32 cellular contexts compared by ENCODE assay signal in the genomic region with DNA sequence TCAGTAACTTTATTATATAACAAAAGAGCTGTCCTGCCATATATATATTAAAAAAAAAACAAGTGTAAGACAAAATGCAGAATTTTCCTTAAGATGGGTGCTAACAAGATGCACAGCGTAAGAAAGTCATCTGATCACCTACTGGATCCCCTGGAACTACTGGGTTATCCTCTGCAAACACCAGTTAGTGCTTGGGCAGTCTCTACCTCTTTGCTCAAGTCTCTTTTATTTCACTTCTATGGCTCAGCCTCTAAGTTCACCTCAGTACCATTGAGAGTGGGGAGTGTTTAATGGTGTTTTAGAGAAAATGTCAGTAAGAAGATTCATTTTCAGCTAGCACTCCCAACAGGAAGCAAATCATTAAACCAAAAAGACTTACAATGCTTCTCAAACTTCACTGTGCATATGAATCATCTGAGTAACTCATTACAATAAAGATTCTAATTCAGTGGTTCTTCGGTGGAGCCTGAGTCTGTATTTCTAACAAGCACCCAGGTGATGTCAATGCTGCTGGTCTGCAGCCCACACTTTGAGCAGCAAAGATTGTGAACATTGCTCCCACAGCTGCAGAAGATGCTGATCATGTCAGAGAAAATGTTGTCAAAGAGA.
DNase-seq lines count a peak whose midpoint lies in the region; ATAC-seq and TF ChIP-seq lines count a peak whose summit lies in the region.
"Had no signal": no experiment of that assay in that cellular context is flagged by ENCODE, and none has a peak within 500 bp of the region (broad histone marks: within the 10 kb centered on the region; RNA-seq: fewer than 3 reads in every experiment).

No MANE protein-coding gene starts in this region.

- DNase-seq in astrocyte of the spinal cord (ENCODE audit: low read depth, low spot score) (peak; percentile 5), kidney tubule cell (ENCODE audit: low spot score) (peak; percentile 76), putamen (ENCODE audit: low spot score) (peak; percentile 31), upper lobe of right lung (no peak), NCI-H526 (lab: John Stamatoyannopoulos, UW) (no peak), NCI-H446 (lab: John Stamatoyannopoulos, UW) (no peak), NCI-H1436 treated with DMSO at 0.1 percent for 48 hours (lab: John Stamatoyannopoulos, UW) (no peak)
- DNase-seq: activated CD4-positive, alpha-beta T cell treated with anti-CD3 and anti-CD28 coated beads, Interleukin-2, amount 50 U/mL, for 4 hours; activated CD4-positive, CD25-positive, alpha-beta regulatory T cell; activated naive CD4-positive, alpha-beta T cell treated with anti-CD3 and anti-CD28 coated beads for 36 hours; adrenal gland; Calu3; effector CD4-positive, alpha-beta T cell; erythroblast; GM23248; heart right ventricle; IMR-90; naive thymus-derived CD4-positive, alpha-beta T cell; NCI-H1048; NCI-H1694 treated with DMSO at 0.1 percent for 48 hours; NCI-H2171; NCI-H524; pancreas; right lobe of liver; SIG-M5; stimulated activated CD4-positive, alpha-beta T cell treated with anti-CD3 and anti-CD28 coated beads, Interleukin-2, amount 100 ng/mL, for 48 hours; trophoblast cell had no signal

- ATAC-seq in upper lobe of right lung, result no peak
- ATAC-seq: GM12878; heart right ventricle; left lobe of liver; naive thymus-derived CD4-positive, alpha-beta T cell; pancreas; right lobe of liver had no signal

- H3K27me3 ChIP-seq in HUES6 (ENCODE audit: control insufficient read depth, insufficient read depth, low read length) (no peaks in the 10 kb centered on the region), upper lobe of right lung (no peaks in the 10 kb centered on the region)
- H3K27me3 ChIP-seq: adrenal gland; BLaER1 treated with 17β-estradiol and CSF1 and Interleukin-3, amounts not matched to agents 10 nM and 100 nM; breast epithelium; pancreas; right lobe of liver had no signal

- intact Hi-C loops in upper lobe of right lung (cut with DNase I), result no loop called here

- peaks cover 27% of the 10 kb centered on the region for H3K4me1 ChIP-seq in HUES6 (ENCODE audit: control insufficient read depth, insufficient read depth, low read length)
- no peaks in the 10 kb centered on the region for H3K4me1 ChIP-seq in upper lobe of right lung
- H3K4me1 ChIP-seq: adrenal gland; BLaER1 treated with 17β-estradiol and CSF1 and Interleukin-3, amounts not matched to agents 10 nM and 100 nM; breast epithelium; heart right ventricle; pancreas; right lobe of liver had no signal

- no peak overlapping the region for H3K9ac ChIP-seq in HUES6 (ENCODE audit: low read length)
- H3K9ac ChIP-seq: BLaER1 treated with 17β-estradiol and CSF1 and Interleukin-3, amounts not matched to agents 10 nM and 100 nM; GM23248 had no signal

- in situ Hi-C loops in astrocyte of the spinal cord (cut with HindIII; ENCODE audit: low sequenced_read_pairs), result no loop called here

- H3K4me3 ChIP-seq in HUES6 (ENCODE audit: low read depth, low read length) (0 out of 2 replicates have a peak overlapping the region, but pooled peaks have one; percentile 3), astrocyte of the spinal cord (ENCODE audit: low read depth, low read length) (no peak overlapping the region), upper lobe of right lung (no peak overlapping the region)
- H3K4me3 ChIP-seq: adrenal gland; BLaER1 treated with 17β-estradiol and CSF1 and Interleukin-3, amounts not matched to agents 10 nM and 100 nM; breast epithelium; GM12878; GM23248; heart right ventricle; pancreas; right lobe of liver had no signal

- no peaks in the 10 kb centered on the region for H3K36me3 ChIP-seq in HUES6 (ENCODE audit: control insufficient read depth, insufficient read depth, low read length)
- no peaks in the 10 kb centered on the region for H3K36me3 ChIP-seq in upper lobe of right lung
- H3K36me3 ChIP-seq: adrenal gland; BLaER1 treated with 17β-estradiol and CSF1 and Interleukin-3, amounts not matched to agents 10 nM and 100 nM; breast epithelium; heart right ventricle; pancreas; right lobe of liver had no signal

- H3K9me3 ChIP-seq in HUES6 (ENCODE audit: control insufficient read depth, insufficient read depth, low read depth, low read length) (no peaks in the 10 kb centered on the region), upper lobe of right lung (no peaks in the 10 kb centered on the region)
- H3K9me3 ChIP-seq: adrenal gland, breast epithelium, heart right ventricle, pancreas, right lobe of liver had no signal

- H3K27ac ChIP-seq in HUES6 (ENCODE audit: low read depth, low read length) (no peak overlapping the region), upper lobe of right lung (no peak overlapping the region)
- H3K27ac ChIP-seq: adrenal gland; BLaER1 treated with 17β-estradiol and CSF1 and Interleukin-3, amounts not matched to agents 10 nM and 100 nM; breast epithelium; GM23248; heart right ventricle; pancreas; right lobe of liver had no signal

- TF ChIP-seq CTCF in astrocyte of the spinal cord (IDR thresholded peaks at IDR 0.05; ENCODE audit: low read depth, low read length), result no peak
- no peak for TF ChIP-seq CTCF in upper lobe of right lung (IDR thresholded peaks at IDR 0.05)

Comparison
In these comparisons a context has a peak if more than half of its experiments do, and no peak if none do; other contexts are left out.
1. DNase-seq: peak in astrocyte of the spinal cord (single experiment), kidney tubule cell (single experiment) and putamen (single experiment); none in upper lobe of right lung (single experiment), NCI-H526 (0 of 2), NCI-H446 (0 of 2) and NCI-H1436 treated with DMSO at 0.1 percent for 48 hours (single experiment).